1 cellular context compared by ENCODE assay signal in genomic region chr14:38605193-38606114, GRCh38.
A peak's percentile ranks its signal among the peaks of the same experiment; 100 is the strongest.
TF ChIP-seq lines count a peak whose summit lies in the region.

No MANE protein-coding gene starts in this region.

TF ChIP-seq in HepG2, 621 proteins besides CTCF, POLR2A, EP300 and RAD21 (continued from another document):
- no peak; the same call in 1 of the 2 replicates for TF ChIP-seq PBX3 (CRISPR knock-in tag; IDR thresholded peaks at IDR 0.05; ENCODE audit: borderline replicate concordance)
- peak; percentile 58; the same call in 1 of the 2 replicates for TF ChIP-seq MED1 (CRISPR knock-in tag; IDR thresholded peaks at IDR 0.05)
- peak; percentile 96 for TF ChIP-seq ISL2 (CRISPR knock-in tag; IDR thresholded peaks at IDR 0.05)
- peak; percentile 56; the same call in 1 of the 2 replicates for TF ChIP-seq ONECUT2 (CRISPR knock-in tag; IDR thresholded peaks at IDR 0.05)
- no peak for TF ChIP-seq ZNF550 (CRISPR knock-in tag; IDR thresholded peaks at IDR 0.05; ENCODE audit: borderline replicate concordance)
- TF ChIP-seq ZNF589 (CRISPR knock-in tag; conservative IDR thresholded peaks at IDR 0.05): no peak
- TF ChIP-seq TBX3 (IDR thresholded peaks at IDR 0.05; ENCODE audit: borderline replicate concordance): peak; percentile 88
- TF ChIP-seq NR2F6 (IDR thresholded peaks at IDR 0.05): peak; percentile 39; the same call in 1 of the 2 replicates
- TF ChIP-seq NR2F6 (CRISPR knock-in tag; IDR thresholded peaks at IDR 0.05): no peak
- TF ChIP-seq KAT2B (IDR thresholded peaks at IDR 0.05; ENCODE audit: borderline replicate concordance, low read depth, low read length): no peak
- no peak for TF ChIP-seq ZNF607 (CRISPR knock-in tag; IDR thresholded peaks at IDR 0.05; ENCODE audit: borderline replicate concordance)
- peak; percentile 70; the same call in 1 of the 2 replicates for TF ChIP-seq KDM6A (CRISPR knock-in tag; IDR thresholded peaks at IDR 0.05; ENCODE audit: low read depth)
- peak; percentile 92 for TF ChIP-seq FOXA3 (CRISPR knock-in tag; IDR thresholded peaks at IDR 0.05)
- TF ChIP-seq MBD4 (IDR thresholded peaks at IDR 0.05; ENCODE audit: borderline replicate concordance, low read length): peak; percentile 56; the same call in 1 of the 2 replicates
- peak; percentile 56; the same call in 1 of the 2 replicates for TF ChIP-seq AHDC1 (CRISPR knock-in tag; IDR thresholded peaks at IDR 0.05; ENCODE audit: borderline replicate concordance)
- TF ChIP-seq HNF1A (IDR thresholded peaks at IDR 0.05; ENCODE audit: low read depth): peak; percentile 82; the same call in 1 of the 2 replicates
- TF ChIP-seq HNF1A (CRISPR knock-in tag; IDR thresholded peaks at IDR 0.05; ENCODE audit: borderline replicate concordance): peak; percentile 79; the same call in 1 of the 2 replicates
- no peak for TF ChIP-seq POLR2AphosphoS2 (IDR thresholded peaks at IDR 0.05; ENCODE audit: low read depth, low read length)
- TF ChIP-seq ZNF609 (CRISPR knock-in tag; IDR thresholded peaks at IDR 0.05; ENCODE audit: borderline replicate concordance): peak; percentile 72; the same call in 1 of the 2 replicates
- no peak for TF ChIP-seq GABPA (IDR thresholded peaks at IDR 0.05; ENCODE audit: low read depth, low read length)
- peak; percentile 35; the same call in 1 of the 2 replicates for TF ChIP-seq GABPA (CRISPR knock-in tag; IDR thresholded peaks at IDR 0.05; ENCODE audit: low read depth)
- peak; percentile 72; the same call in 1 of the 2 replicates for TF ChIP-seq BCL6 (CRISPR knock-in tag; IDR thresholded peaks at IDR 0.05)
- TF ChIP-seq PPARG (CRISPR knock-in tag; conservative IDR thresholded peaks at IDR 0.05): peak; percentile 70; the same call in 1 of the 2 replicates
- TF ChIP-seq MXD4 (CRISPR knock-in tag; IDR thresholded peaks at IDR 0.05): peak; percentile 14; the same call in 1 of the 2 replicates
- TF ChIP-seq ZNF121 (CRISPR knock-in tag; IDR thresholded peaks at IDR 0.05): no peak
- TF ChIP-seq ELF3 (CRISPR knock-in tag; IDR thresholded peaks at IDR 0.05): peak; percentile 25; the same call in 1 of the 2 replicates
- peak; percentile 62; the same call in 1 of the 2 replicates for TF ChIP-seq CHD4 (IDR thresholded peaks at IDR 0.05; ENCODE audit: borderline replicate concordance, low read length)
- TF ChIP-seq MAFK (conservative IDR thresholded peaks at IDR 0.05 in 1 of 2, IDR thresholded peaks at IDR 0.05 in 1 of 2; ENCODE audit: low read length in 2 of 2): peak; percentile 80 to 86
- peak; percentile 43; the same call in 1 of the 2 replicates for TF ChIP-seq MIER3 (CRISPR knock-in tag; IDR thresholded peaks at IDR 0.05; ENCODE audit: borderline replicate concordance)
